9 cellular contexts compared by ENCODE assay signal in genomic region chr11:103967985-103968384, GRCh38.
"Had no signal": no experiment of that assay in that cellular context is flagged by ENCODE, and none has a peak within 500 bp of the region (broad histone marks: within the 10 kb centered on the region; RNA-seq: fewer than 3 reads in every experiment).

No MANE protein-coding gene starts in this region.

- H3K4me1 ChIP-seq: HAP-1 had no signal

- H3K27ac ChIP-seq: GM23248, HL-60 had no signal

- H3K27ac Mint-ChIP-seq: HFFc6, IgD-negative memory B cell had no signal

- H3K36me3 ChIP-seq: HAP-1 had no signal

- H3K9ac ChIP-seq: GM23248 had no signal

- H3K9me3 Mint-ChIP-seq: HFFc6, IgD-negative memory B cell had no signal

- H2AFZ ChIP-seq: GM23248 had no signal

- ATAC-seq: HCT116, HepG2 had no signal

- H3K4me3 Mint-ChIP-seq: HFFc6, IgD-negative memory B cell had no signal

- H3K4me3 ChIP-seq: GM23248, HAP-1 had no signal

- H3K4me1 Mint-ChIP-seq: IgD-negative memory B cell had no signal

- H3K9me3 ChIP-seq: HAP-1 had no signal

- DNase-seq: GM23248, GOT3, H7, HFFc6 had no signal
